Comparison of ENCODE assay signal across 22 cellular contexts in genomic region chr12:27631813-27632491, GRCh38.
DNase-seq lines count a peak whose midpoint lies in the region; ATAC-seq, FAIRE-seq and TF ChIP-seq lines count a peak whose summit lies in the region.
"Had no signal": no experiment of that assay in that cellular context is flagged by ENCODE, and none has a peak within 500 bp of the region (broad histone marks: within the 10 kb centered on the region; RNA-seq: fewer than 3 reads in every experiment).

No MANE protein-coding gene starts in this region.

- no peak overlapping the region for H3K27ac ChIP-seq in small intestine (ENCODE audit: low read depth in 1 of 2, low read length in 1 of 2)
- H3K27ac ChIP-seq: C4-2B, Peyer's patch, SJSA1 had no signal

- no peak overlapping the region for H3K4me3 Mint-ChIP-seq in HFFc6
- H3K4me3 Mint-ChIP-seq: CD8-positive, alpha-beta memory T cell had no signal

- H3K4me1 Mint-ChIP-seq in HFFc6 (ENCODE audit: low read depth) = peaks cover 81% of the 10 kb centered on the region

- no peak for TF ChIP-seq CTCF in HFFc6 (IDR thresholded peaks at IDR 0.05)

- H3K9me3 Mint-ChIP-seq in HFFc6 = no peaks in the 10 kb centered on the region
- H3K9me3 Mint-ChIP-seq: CD8-positive, alpha-beta memory T cell had no signal

- 23 to 41% (median 24%) methylated on average over 2 of the region's 2 CpGs for WGBS in small intestine, 3 donors

- H3K27me3 ChIP-seq in small intestine (ENCODE audit: control insufficient read depth in 2 of 2, insufficient read depth in 2 of 2, low read length in 2 of 2) = no peaks in the 10 kb centered on the region
- H3K27me3 ChIP-seq: Peyer's patch, SJSA1 had no signal

- FAIRE-seq in colon (lab: Jason Lieb, UNC) (peak; percentile 49), small intestine (lab: Jason Lieb, UNC) (peak; percentile 57), GM19239 (lab: Jason Lieb, UNC) (no peak)
- FAIRE-seq: HepG2, K562 had no signal

- H3K9me3 ChIP-seq in small intestine (ENCODE audit: control insufficient read depth, low read depth) = no peaks in the 10 kb centered on the region
- H3K9me3 ChIP-seq: Peyer's patch, SJSA1 had no signal

- intact Hi-C loops in Right ventricle myocardium inferior (cut with DNase I) = loop anchor here (5.0 kb wide), 1 partner anchor 110 kb away; the partner anchor contains the start of gene PPFIBP1
- intact Hi-C loops in cardiac septum (cut with DNase I) = loop anchor here (5.0 to 10.0 kb wide), 2 partner anchors 57 to 200 kb away; no protein-coding TSS in a partner anchor

- no peak for DNase-seq in Right ventricle myocardium inferior (ENCODE audit: missing footprints)
- DNase-seq in cardiac septum (ENCODE audit: low spot score) = no peak
- DNase-seq in HFFc6 = no peak
- peak; percentile 45 for DNase-seq in small intestine
- DNase-seq in GM19239 (ENCODE audit: insufficient read length, low spot score) = no peak
- DNase-seq: 8988T; Calu3; CD8-positive, alpha-beta memory T cell; H7; MM.1S; NCI-H1048; NCI-H1417 treated with DMSO at 0.1 percent for 48 hours; NCI-H187; NCI-H446; NCI-H526; Peyer's patch had no signal

- no peaks in the 10 kb centered on the region; the same call in 1 of the 2 replicates for H3K27me3 Mint-ChIP-seq in HFFc6 (ENCODE audit: insufficient read depth)
- H3K27me3 Mint-ChIP-seq: CD8-positive, alpha-beta memory T cell had no signal

- H3K27ac Mint-ChIP-seq in HFFc6 = peak overlapping the region; percentile 38; the same call in 1 of the 2 replicates
- H3K27ac Mint-ChIP-seq: CD8-positive, alpha-beta memory T cell had no signal

- peaks cover 35% of the 10 kb centered on the region for H3K36me3 Mint-ChIP-seq in HFFc6 (ENCODE audit: low read depth)

- peak; percentile 32 for ATAC-seq in Right ventricle myocardium inferior
- ATAC-seq in HG03135 (IDR thresholded peaks at IDR 0.05; ENCODE audit: unreplicated experiment) = no peak
- ATAC-seq: HepG2, K562 had no signal

- H3K4me1 ChIP-seq in small intestine (ENCODE audit: control insufficient read depth in 2 of 2, insufficient read depth in 1 of 2, low read depth in 1 of 2, low read length in 1 of 2) = peaks cover 0 to 2% of the 10 kb centered on the region in 2 donors

- H3K36me3 ChIP-seq in small intestine (ENCODE audit: control insufficient read depth in 2 of 2, insufficient read depth in 2 of 2, low read length in 2 of 2) = no peaks in the 10 kb centered on the region
- H3K36me3 ChIP-seq: Peyer's patch had no signal

- H3K4me3 ChIP-seq in small intestine (ENCODE audit: low read depth in 1 of 2, low read length in 2 of 2) = no peak overlapping the region
- H3K4me3 ChIP-seq: K562, Peyer's patch, SJSA1 had no signal
